Comparison of ENCODE assay signal across 22 cellular contexts in genomic region chr1:46472503-46473181, GRCh38. TPM values are rescaled to one million over a fixed set of nuclear protein-coding genes. Genes with fewer than 3 reads are reported as not detected.
DNase-seq lines count a peak whose midpoint lies in the region; ATAC-seq, FAIRE-seq and TF ChIP-seq lines count a peak whose summit lies in the region.
"Had no signal": no experiment of that assay in that cellular context is flagged by ENCODE, and none has a peak within 500 bp of the region (broad histone marks: within the 10 kb centered on the region; RNA-seq: fewer than 3 reads in every experiment).

No MANE protein-coding gene starts in this region.

- H3K9ac ChIP-seq in GM12878 (ENCODE audit: control insufficient read depth, insufficient read depth, low read length) = no peak overlapping the region

- H3K4me2 ChIP-seq in GM12878 (ENCODE audit: control insufficient read depth, insufficient read depth) = no peak overlapping the region

- TF ChIP-seq CTCF in GM12878 (IDR thresholded peaks at IDR 0.05 in 2 of 3, conservative IDR thresholded peaks at IDR 0.05 in 1 of 3; ENCODE audit: control insufficient read depth in 2 of 3, extremely low read depth in 1 of 3, insufficient read depth in 1 of 3, low read depth in 3 of 3, low read length in 3 of 3) (no peak), mesothelial cell of epicardium (IDR thresholded peaks at IDR 0.05; ENCODE audit: unreplicated experiment) (no peak)

- 5% methylated on average over 7 of the region's 7 CpGs for WGBS in GM12878 (ENCODE audit: insufficient coverage, insufficient replicate concordance, low lambda C conversion rate, missing lambda C conversion rate)

- no peaks in the 10 kb centered on the region for H3K4me1 ChIP-seq in GM12878 (ENCODE audit: control insufficient read depth, insufficient read depth, low read length)
- H3K4me1 ChIP-seq: Caco-2 had no signal

- TF ChIP-seq RAD21 in Ishikawa (IDR thresholded peaks at IDR 0.05; ENCODE audit: low read depth) = no peak
- TF ChIP-seq RAD21 in GM12878 (IDR thresholded peaks at IDR 0.05; ENCODE audit: insufficient read depth, low read depth, low read length) = no peak

- peaks cover 4 to 8% of the 10 kb centered on the region in 2 experiments; a peak in 3 of 4 replicates for H3K27me3 ChIP-seq in GM12878 (replicated peaks in 1 of 2; ENCODE audit: control insufficient read depth in 2 of 2, insufficient read depth in 2 of 2, low read length in 1 of 2)

- RAD21 ChIA-PET in GM12878 (lab: Charles Lee; ENCODE audit: unreplicated experiment) = no interaction called here

- H3K9me3 Mint-ChIP-seq in stimulated activated naive B cell treated with anti-CD40 and anti-IgM and Interleukin-4, amounts not matched to agents 10 μg/mL and 1 μg/mL and 100 μg/mL, for 72 hours = no peaks in the 10 kb centered on the region
- no peaks in the 10 kb centered on the region for H3K9me3 Mint-ChIP-seq in mesothelial cell of epicardium
- no peaks in the 10 kb centered on the region for H3K9me3 Mint-ChIP-seq in stimulated activated memory B cell treated with anti-CD40 and anti-IgM and Interleukin-4, amounts not matched to agents 10 μg/mL and 1 μg/mL and 100 μg/mL, for 72 hours
- H3K9me3 Mint-ChIP-seq: CD4-positive, alpha-beta T cell had no signal

- no peak overlapping the region for H2AFZ ChIP-seq in GM12878 (ENCODE audit: control insufficient read depth, low read depth, low read length)

- no peaks in the 10 kb centered on the region for H4K20me1 ChIP-seq in GM12878 (ENCODE audit: control insufficient read depth, insufficient read depth)

- H3K27me3 Mint-ChIP-seq in stimulated activated naive B cell treated with anti-CD40 and anti-IgM and Interleukin-4, amounts not matched to agents 10 μg/mL and 1 μg/mL and 100 μg/mL, for 72 hours = peaks cover 41 to 71% of the 10 kb centered on the region in 2 donors
- H3K27me3 Mint-ChIP-seq in mesothelial cell of epicardium (ENCODE audit: low read depth) = peaks cover 98% of the 10 kb centered on the region
- H3K27me3 Mint-ChIP-seq in stimulated activated memory B cell treated with anti-CD40 and anti-IgM and Interleukin-4, amounts not matched to agents 10 μg/mL and 1 μg/mL and 100 μg/mL, for 72 hours = peaks cover 8% of the 10 kb centered on the region

- BruUV-seq in GM12878 (replicated peaks; lab: Mats Ljungman, UMichigan) = no TSS peak

- no peak overlapping the region for H3K4me3 Mint-ChIP-seq in stimulated activated naive B cell treated with anti-CD40 and anti-IgM and Interleukin-4, amounts not matched to agents 10 μg/mL and 1 μg/mL and 100 μg/mL, for 72 hours
- H3K4me3 Mint-ChIP-seq in mesothelial cell of epicardium = no peak overlapping the region
- no peak overlapping the region for H3K4me3 Mint-ChIP-seq in stimulated activated memory B cell treated with anti-CD40 and anti-IgM and Interleukin-4, amounts not matched to agents 10 μg/mL and 1 μg/mL and 100 μg/mL, for 72 hours
- H3K4me3 Mint-ChIP-seq: CD4-positive, alpha-beta T cell had no signal

- H3K9me3 ChIP-seq in GM12878 (replicated peaks; ENCODE audit: control insufficient read depth, insufficient read depth, low read length) = no peaks in the 10 kb centered on the region
- H3K9me3 ChIP-seq: Caco-2 had no signal

- intact Hi-C loops in GM12878 (cut with micrococcal nuclease; ENCODE audit: unreplicated experiment) = no loop called here

- SMC1A ChIA-PET in GM12878 (lab: Charles Lee; ENCODE audit: uncharacterized antibody, unreplicated experiment) = interaction anchor here (1.0 kb wide), 1 partner anchor 56 kb away, joined by 3 read pairs; no protein-coding TSS in a partner anchor

- no peaks in the 10 kb centered on the region for H3K36me3 Mint-ChIP-seq in stimulated activated naive B cell treated with anti-CD40 and anti-IgM and Interleukin-4, amounts not matched to agents 10 μg/mL and 1 μg/mL and 100 μg/mL, for 72 hours
- no peaks in the 10 kb centered on the region for H3K36me3 Mint-ChIP-seq in mesothelial cell of epicardium
- no peaks in the 10 kb centered on the region for H3K36me3 Mint-ChIP-seq in stimulated activated memory B cell treated with anti-CD40 and anti-IgM and Interleukin-4, amounts not matched to agents 10 μg/mL and 1 μg/mL and 100 μg/mL, for 72 hours

- H3K36me3 ChIP-seq in GM12878 (ENCODE audit: control insufficient read depth in 2 of 2, insufficient read depth in 2 of 2, low read length in 1 of 2) = no peaks in the 10 kb centered on the region

- TF ChIP-seq EP300 in Ishikawa (IDR thresholded peaks at IDR 0.05; ENCODE audit: borderline replicate concordance) = no peak
- TF ChIP-seq EP300 in GM12878 (IDR thresholded peaks at IDR 0.05; ENCODE audit: borderline replicate concordance in 1 of 2, control insufficient read depth in 1 of 2, low read depth in 2 of 2, low read length in 2 of 2) = no peak

- peaks cover 5 to 7% of the 10 kb centered on the region in 2 donors for H3K4me1 Mint-ChIP-seq in stimulated activated naive B cell treated with anti-CD40 and anti-IgM and Interleukin-4, amounts not matched to agents 10 μg/mL and 1 μg/mL and 100 μg/mL, for 72 hours
- H3K4me1 Mint-ChIP-seq in mesothelial cell of epicardium = no peaks in the 10 kb centered on the region
- peaks cover 27% of the 10 kb centered on the region for H3K4me1 Mint-ChIP-seq in stimulated activated memory B cell treated with anti-CD40 and anti-IgM and Interleukin-4, amounts not matched to agents 10 μg/mL and 1 μg/mL and 100 μg/mL, for 72 hours

- no peak overlapping the region for H3K27ac ChIP-seq in GM12878 (ENCODE audit: control insufficient read depth, insufficient read depth)
- H3K27ac ChIP-seq: C4-2B had no signal

- CTCF ChIA-PET in GM12878 (lab: Yijun Ruan, JAX) = interaction anchor here (0.9 to 1.6 kb wide), 3 partner anchors 22 to 78 kb away, joined by 3 read pairs; no protein-coding TSS in a partner anchor

- POLR2A ChIA-PET in GM12878 (lab: Charles Lee) = no interaction called here

- DNase-seq in GM12878 (ENCODE audit: low read depth, low spot score) (no peak), mesothelial cell of epicardium (ENCODE audit: low spot score in 2 of 2, unreplicated experiment in 2 of 2) (no peak), NCI-H345 (lab: John Stamatoyannopoulos, UW) (no peak), activated gamma-delta T cell (lab: John Stamatoyannopoulos, UW) (no peak)
- no peak for DNase-seq in stimulated activated naive B cell treated with anti-CD40 and anti-IgM and Interleukin-4, amounts not matched to agents 10 μg/mL and 1 μg/mL and 100 μg/mL, for 72 hours
- DNase-seq: ACHN; Caco-2; CD4-positive, alpha-beta T cell; DMS153; DMS79; GDM1; GOT3; IMR-90; KG1 had no signal

- no peak overlapping the region for H3K4me3 ChIP-seq in GM12878

- ATAC-seq in GM18867 (IDR thresholded peaks at IDR 0.05; ENCODE audit: unreplicated experiment) (peak; percentile 65), GM12878 (no peak)
- ATAC-seq in stimulated activated naive B cell treated with anti-CD40 and anti-IgM and Interleukin-4, amounts not matched to agents 10 μg/mL and 1 μg/mL and 100 μg/mL, for 72 hours (replicated peaks) = peak; percentile 44 to 60
- no peak for ATAC-seq in stimulated activated memory B cell treated with anti-CD40 and anti-IgM and Interleukin-4, amounts not matched to agents 10 μg/mL and 1 μg/mL and 100 μg/mL, for 72 hours
- ATAC-seq: HCT116 had no signal

- H3K79me2 ChIP-seq in GM12878 (ENCODE audit: control insufficient read depth, insufficient read depth, low read length) = no peaks in the 10 kb centered on the region

- in situ Hi-C loops in GM12878 (cut with MboI) = no loop called here

- TF ChIP-seq POLR2A in GM12878 (IDR thresholded peaks at IDR 0.05; ENCODE audit: low read depth, low read length) = no peak

- peak; percentile 31 for FAIRE-seq in GM12878 (lab: Jason Lieb, UNC)
- FAIRE-seq: A204.1 had no signal

- no peak overlapping the region for H3K27ac Mint-ChIP-seq in stimulated activated naive B cell treated with anti-CD40 and anti-IgM and Interleukin-4, amounts not matched to agents 10 μg/mL and 1 μg/mL and 100 μg/mL, for 72 hours
- H3K27ac Mint-ChIP-seq in mesothelial cell of epicardium = no peak overlapping the region
- no peak overlapping the region for H3K27ac Mint-ChIP-seq in stimulated activated memory B cell treated with anti-CD40 and anti-IgM and Interleukin-4, amounts not matched to agents 10 μg/mL and 1 μg/mL and 100 μg/mL, for 72 hours
- H3K27ac Mint-ChIP-seq: CD4-positive, alpha-beta T cell had no signal

TF ChIP-seq in GM12878, 131 proteins besides CTCF, POLR2A, EP300 and RAD21:
- no peak for TF ChIP-seq SPI1 (IDR thresholded peaks at IDR 0.05; ENCODE audit: borderline replicate concordance, insufficient read depth, low read depth, low read length)
- TF ChIP-seq HDAC6 (IDR thresholded peaks at IDR 0.05; ENCODE audit: unreplicated experiment) = no peak
- no peak for TF ChIP-seq ZSCAN29 (IDR thresholded peaks at IDR 0.05)
- no peak for TF ChIP-seq MEF2B (IDR thresholded peaks at IDR 0.05; ENCODE audit: partially characterized antibody, poor library complexity, severe bottlenecking)

RNA-seq across cellular contexts. Expression of gene DMBX1, which starts 17.0 kb away (rescaled TPM):
- total RNA-seq in GM12878 (2013; cell fraction: nucleolus; rRNA removed) = not detected in 2 replicates
- not detected in 2 replicates for total RNA-seq in GM12878 (2014; rRNA removed)
- not detected in 2 replicates for total RNA-seq in GM12878 (2014; rRNA removed; fragmentation: Illumina TruSeq; extraction: Trizol)
- total RNA-seq in GM12878 (2021) = not detected in 2 replicates
- not detected for polyA plus RNA-seq in GM12878 (2011; ENCODE audit: low read depth)
- 0.03 TPM in 1 of 2 replicates, not detected in the other for polyA plus RNA-seq in GM12878 (2011; rRNA removed)
- 0.06 TPM in 1 of 2 replicates, not detected in the other for polyA plus RNA-seq in GM12878 (2011; cell fraction: cytosol; rRNA removed)
- polyA plus RNA-seq in GM12878 (2011; cell fraction: nucleus; rRNA removed) = 0.07 TPM in 1 of 2 replicates, not detected in the other
- not detected in 2 replicates for polyA plus RNA-seq in GM12878 (2012)
- not detected in 2 replicates for polyA plus RNA-seq in GM12878 (2014; fragmentation: Illumina TruSeq; extraction: Trizol)
- not detected for polyA plus RNA-seq in GM12878 (2014; fragmentation: Nextera tagmentation; extraction: Ambion mirVana)
- polyA plus RNA-seq in GM12878 (2014; rRNA removed) = not detected in 2 replicates
- polyA plus RNA-seq in GM12878 (2016; fragmentation: Nextera tagmentation; extraction: Ambion mirVana) = not detected
- not detected in 2 replicates for polyA minus RNA-seq in GM12878 (2011; rRNA and poly(A)+ RNA removed)
- not detected in 2 replicates for polyA minus RNA-seq in GM12878 (2011; cell fraction: cytosol; rRNA and poly(A)+ RNA removed)
- not detected in 2 replicates for polyA minus RNA-seq in GM12878 (2011; cell fraction: nucleus; rRNA and poly(A)+ RNA removed)
- not detected in 3 replicates for total RNA-seq in mesothelial cell of epicardium
- total RNA-seq: CD4-positive, alpha-beta T cell; IMR-90; LHCN-M2 had no signal
- polyA plus RNA-seq: BJ, IMR-90 had no signal

Comparison
In these comparisons a context has a peak if more than half of its experiments do, and no peak if none do; other contexts are left out.
1. ATAC-seq: peak in GM18867 (single experiment) and stimulated activated naive B cell treated with anti-CD40 and anti-IgM and Interleukin-4, amounts not matched to agents 10 μg/mL and 1 μg/mL and 100 μg/mL, for 72 hours (2 of 2); none in GM12878 (single experiment) and stimulated activated memory B cell treated with anti-CD40 and anti-IgM and Interleukin-4, amounts not matched to agents 10 μg/mL and 1 μg/mL and 100 μg/mL, for 72 hours (single experiment).